8 cellular contexts compared by ENCODE assay signal in the genomic region with DNA sequence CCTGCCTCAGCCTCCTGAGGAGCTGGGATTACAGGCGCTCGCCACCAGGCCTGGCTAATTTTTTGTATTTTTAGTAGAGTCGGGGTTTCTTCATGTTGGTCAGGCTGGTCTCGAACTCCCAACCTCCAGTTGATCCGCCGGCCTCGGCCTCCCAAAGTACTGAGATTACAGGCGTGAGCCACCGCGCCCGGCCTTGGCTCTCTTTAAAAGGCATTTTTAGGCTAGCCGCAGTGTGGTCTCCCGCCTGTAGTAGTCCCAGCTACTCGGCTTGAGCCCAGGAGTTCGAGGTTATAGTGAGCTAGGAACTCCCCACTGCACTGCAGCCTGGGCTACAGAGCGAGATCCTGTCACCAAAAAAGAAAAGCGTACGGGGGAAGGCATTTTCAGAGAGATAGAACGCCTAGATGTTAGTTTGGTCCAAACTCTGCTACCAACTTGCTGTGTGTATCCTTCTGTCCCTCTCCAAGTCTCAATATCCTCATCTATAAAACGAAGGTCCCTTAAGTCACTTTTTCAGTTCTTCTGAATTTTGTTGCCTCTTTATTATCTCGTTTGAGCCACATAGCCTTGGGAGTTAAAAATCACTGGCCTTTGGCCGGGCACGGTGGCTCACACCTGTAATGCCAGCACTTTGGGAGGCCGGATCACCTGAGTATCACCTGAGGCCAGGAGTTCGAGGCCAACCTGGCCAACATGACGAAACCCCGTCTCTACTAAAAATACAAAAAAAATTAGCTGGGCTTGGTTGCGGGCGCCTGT. TPM values are rescaled to one million over a fixed set of nuclear protein-coding genes. Genes with fewer than 3 reads are reported as not detected.
DNase-seq lines count a peak whose midpoint lies in the region; ATAC-seq and TF ChIP-seq lines count a peak whose summit lies in the region.

No MANE protein-coding gene starts in this region.

- H3K36me3 ChIP-seq in MM.1S (replicated peaks; ENCODE audit: insufficient read depth, low read length): no peaks in the 10 kb centered on the region
- peaks cover 5 to 42% of the 10 kb centered on the region in 2 donors for H3K36me3 ChIP-seq in psoas muscle (ENCODE audit: insufficient read depth in 1 of 2, low read depth in 1 of 2)

- no peaks in the 10 kb centered on the region for H3K9me3 Mint-ChIP-seq in activated T-cell treated with anti-CD3 and anti-CD28 coated beads, Interleukin-2, amount 50 U/mL, for 72 hours

- no peaks in the 10 kb centered on the region for H3K9me2 ChIP-seq in MM.1S (replicated peaks; ENCODE audit: insufficient read depth, low read length)

- peak overlapping the region; percentile 85 for H3K4me2 ChIP-seq in MM.1S (ENCODE audit: low read depth, low read length)

- peaks cover 7 to 24% of the 10 kb centered on the region in 2 donors for H3K36me3 Mint-ChIP-seq in activated T-cell treated with anti-CD3 and anti-CD28 coated beads, Interleukin-2, amount 50 U/mL, for 72 hours (ENCODE audit: insufficient read depth in 2 of 2)

- DNase-seq in GM03348 (ENCODE audit: low spot score) (peak; percentile 19), MM.1S (peak; percentile 35), glomerular visceral epithelial cell (ENCODE audit: extremely low spot score) (peak; percentile 31), psoas muscle (peak; percentile 25 to 68), Ammon's horn (ENCODE audit: low spot score) (no peak), A172 (ENCODE audit: low spot score) (no peak), NCI-H2107 (lab: John Stamatoyannopoulos, UW) (no peak)
- DNase-seq in activated T-cell treated with anti-CD3 and anti-CD28 coated beads, Interleukin-2, amount 50 U/mL, for 72 hours: peak in 1 of 2 donors; percentile 49

- peaks cover 8% of the 10 kb centered on the region for H3F3A ChIP-seq in MM.1S (ENCODE audit: insufficient read depth, low read length)

- H3K27ac Mint-ChIP-seq in activated T-cell treated with anti-CD3 and anti-CD28 coated beads, Interleukin-2, amount 50 U/mL, for 72 hours: peak overlapping the region; percentile 99

- peak overlapping the region; percentile 47 for H2AFZ ChIP-seq in MM.1S (ENCODE audit: low read length)

- no peak for TF ChIP-seq CTCF in MM.1S (IDR thresholded peaks at IDR 0.05; ENCODE audit: low read length)
- TF ChIP-seq CTCF in psoas muscle (IDR thresholded peaks at IDR 0.05): no peak

- no peaks in the 10 kb centered on the region for H3K9me3 ChIP-seq in MM.1S (replicated peaks; ENCODE audit: insufficient read depth, low read length)
- no peaks in the 10 kb centered on the region for H3K9me3 ChIP-seq in psoas muscle

- H3K4me3 Mint-ChIP-seq in activated T-cell treated with anti-CD3 and anti-CD28 coated beads, Interleukin-2, amount 50 U/mL, for 72 hours: peak overlapping the region; percentile 96 to 98

- H3K4me3 ChIP-seq in MM.1S (ENCODE audit: low read length): peak overlapping the region; percentile 70
- peak overlapping the region; percentile 80 for H3K4me3 ChIP-seq in psoas muscle

- intact Hi-C loops in psoas muscle (cut with DNase I): loop anchor here (5.0 kb wide), 2 partner anchors 67 to 82 kb away; no protein-coding TSS in a partner anchor

- H3K79me2 ChIP-seq in MM.1S (ENCODE audit: low read length): peaks cover 6% of the 10 kb centered on the region

- 40 to 43% (median 42%) methylated on average over 29 of the region's 29 CpGs for WGBS in psoas muscle, 3 donors

- H3K27me3 ChIP-seq in MM.1S (replicated peaks; ENCODE audit: insufficient read depth, low read length) (no peaks in the 10 kb centered on the region), psoas muscle (ENCODE audit: insufficient read depth in 3 of 3, low read length in 2 of 3) (no peaks in the 10 kb centered on the region)

- H3K27ac ChIP-seq in MM.1S (ENCODE audit: low read length) (peak overlapping the region; percentile 86; the same call in 1 of the 2 replicates), psoas muscle (peak overlapping the region; percentile 93)

- H3K4me1 Mint-ChIP-seq in activated T-cell treated with anti-CD3 and anti-CD28 coated beads, Interleukin-2, amount 50 U/mL, for 72 hours (ENCODE audit: low read depth): peaks cover 54% of the 10 kb centered on the region

- peak; percentile 16 to 17 for ATAC-seq in activated T-cell treated with anti-CD3 and anti-CD28 coated beads, Interleukin-2, amount 50 U/mL, for 72 hours (replicated peaks in 1 of 2)
- ATAC-seq in psoas muscle: peak; percentile 41 to 66 (median 46)

- peaks cover 3% of the 10 kb centered on the region; the same call in 1 of the 2 replicates for H3K4me1 ChIP-seq in MM.1S (ENCODE audit: low read length)
- peaks cover 5% of the 10 kb centered on the region for H3K4me1 ChIP-seq in psoas muscle

- H4K20me1 ChIP-seq in MM.1S (ENCODE audit: insufficient read depth, low read length): no peaks in the 10 kb centered on the region

- H3K9ac ChIP-seq in MM.1S (ENCODE audit: low read length): peak overlapping the region; percentile 82

- no peaks in the 10 kb centered on the region for H3K27me3 Mint-ChIP-seq in activated T-cell treated with anti-CD3 and anti-CD28 coated beads, Interleukin-2, amount 50 U/mL, for 72 hours (ENCODE audit: low read depth)

RNA-seq across cellular contexts. Expression of gene MED18, which starts 0.7 kb away (rescaled TPM):
- total RNA-seq in activated T-cell treated with anti-CD3 and anti-CD28 coated beads, Interleukin-2, amount 50 U/mL, for 72 hours: 10 to 100 TPM; 25.9 to 27.9 TPM
- 10 to 100 TPM in 3 of 4 donors, 1 to 10 TPM in 1; 9.8 to 12.5 (median 11.7) TPM for total RNA-seq in psoas muscle
- 10 to 100 TPM in 2 of 3 donors, 1 to 10 TPM in 1; 6.6 to 20.5 (median 17.7) TPM for polyA plus RNA-seq in psoas muscle
- total RNA-seq in A172 (2014; rRNA removed; shearing (Covaris generic)): 8.9 and 12.3 TPM in 2 replicates

RNA-seq across cellular contexts. Expression of gene PHACTR4, which starts 40.0 kb away (rescaled TPM):
- total RNA-seq in activated T-cell treated with anti-CD3 and anti-CD28 coated beads, Interleukin-2, amount 50 U/mL, for 72 hours: 10 to 100 TPM; 29.7 to 33.7 TPM
- total RNA-seq in psoas muscle: 10 to 100 TPM; 21.6 to 41.8 (median 29.8) TPM
- polyA plus RNA-seq in psoas muscle: 10 to 100 TPM; 11.7 to 25.1 (median 19.9) TPM
- 4.0 and 6.0 TPM in 2 replicates for total RNA-seq in A172 (2014; rRNA removed; shearing (Covaris generic))

Comparison
In these comparisons a context has a peak if more than half of its experiments do, and no peak if none do; other contexts are left out.
1. DNase-seq: peak in GM03348 (single experiment), MM.1S (single experiment), glomerular visceral epithelial cell (single experiment) and psoas muscle (2 of 2); none in Ammon's horn (single experiment), A172 (single experiment) and NCI-H2107 (single experiment).